ENCODE assay signal across 30 cellular contexts in genomic region chr10:4227581-4227980, GRCh38.
"Had no signal": no experiment of that assay in that cellular context is flagged by ENCODE, and none has a peak within 500 bp of the region (broad histone marks: within the 10 kb centered on the region; RNA-seq: fewer than 3 reads in every experiment).

No MANE protein-coding gene starts in this region.

- H3K27ac ChIP-seq: ascending aorta, cardiac muscle cell, VCaP had no signal

- H3K27me3 ChIP-seq: ascending aorta, cardiac muscle cell had no signal

- H3K36me3 ChIP-seq: ascending aorta, cardiac muscle cell had no signal

- DNase-seq: activated B cell treated with CpG ODN at 0.5 μM for 24 hours; activated CD4-positive, alpha-beta memory T cell treated with anti-CD3 and anti-CD28 coated beads for 36 hours; activated CD4-positive, alpha-beta T cell treated with anti-CD3 and anti-CD28 coated beads for 4 hours; activated CD4-positive, alpha-beta T cell treated with anti-CD3 and anti-CD28 coated beads, Interleukin-2, amount 10 ng/mL, durations not matched to agents 24 days and 14 days; activated CD4-positive, alpha-beta T cell treated with anti-CD3 and anti-CD28 coated beads, Interleukin-2, amount 50 U/mL, for 1 hour; activated CD4-positive, alpha-beta T cell treated with anti-CD3 and anti-CD28 coated beads, Interleukin-2, amount 50 U/mL, for 4 hours; activated CD4-positive, CD25-positive, alpha-beta regulatory T cell treated with anti-CD3 and anti-CD28 coated beads, Interleukin-2, amount 50 U/mL, for 72 hours; activated CD8-positive, alpha-beta memory T cell treated with anti-CD3 and anti-CD28 coated beads, Interleukin-2, amount 50 U/mL, for 4 hours; activated CD8-positive, alpha-beta T cell treated with anti-CD3 and anti-CD28 coated beads for 36 hours; activated gamma-delta T cell; activated naive CD4-positive, alpha-beta T cell treated with anti-CD3 and anti-CD28 coated beads, Interleukin-2, amount 10 ng/mL, durations not matched to agents 7 days and 5 days; activated naive CD4-positive, alpha-beta T cell treated with Interleukin-2 at 50 U/mL for 16 hours; activated naive CD8-positive, alpha-beta T cell treated with anti-CD3 and anti-CD28 coated beads, Interleukin-2, amount 10 ng/mL, durations not matched to agents 7 days and 5 days; activated naive CD8-positive, alpha-beta T cell treated with anti-CD3 and anti-CD28 coated beads, Interleukin-2, amount 50 U/mL, for 24 hours; activated T-cell treated with anti-CD3 and anti-CD28 coated beads for 4 hours; activated T-cell treated with anti-CD3 and anti-CD28 coated beads, Interleukin-2, amount 50 U/mL, for 1 hour; activated T-cell treated with anti-CD3 and anti-CD28 coated beads, Interleukin-2, amount 50 U/mL, for 4 hours; activated T-cell treated with anti-CD3 and anti-CD28 coated beads, Interleukin-2, amount 50 U/mL, for 72 hours; amygdala; anterior cingulate cortex; caudate nucleus; cerebellar nuclear complex; T-helper 1 cell; T-helper 2 cell; T-helper 9 cell had no signal

- FAIRE-seq: bronchial epithelial cell, TTC549 had no signal

- H3K4me3 ChIP-seq: ascending aorta, cardiac muscle cell had no signal
